Comparison of ENCODE assay signal across 11 cellular contexts in genomic region chr1:63821650-63822049, GRCh38. TPM values are rescaled to one million over a fixed set of nuclear protein-coding genes. Genes with fewer than 3 reads are reported as not detected.
DNase-seq lines count a peak whose midpoint lies in the region; ATAC-seq and TF ChIP-seq lines count a peak whose summit lies in the region.
"Had no signal": no experiment of that assay in that cellular context is flagged by ENCODE, and none has a peak within 500 bp of the region (broad histone marks: within the 10 kb centered on the region; RNA-seq: fewer than 3 reads in every experiment).

No MANE protein-coding gene starts in this region.

- no peak overlapping the region for H3K4me3 ChIP-seq in psoas muscle
- H3K4me3 ChIP-seq in brain microvascular endothelial cell (ENCODE audit: low read depth, low read length) = no peak overlapping the region

- ATAC-seq in psoas muscle = peak in 3 of 4 donors; percentile 28 to 73 (median 59)

- intact Hi-C loops in psoas muscle (cut with DNase I) = no loop called here

- peak; percentile 28 for DNase-seq in EL
- DNase-seq in NCI-H82 treated with DMSO at 0.1 percent for 48 hours (lab: John Stamatoyannopoulos, UW; ENCODE audit: unreplicated experiment) = peak; percentile 27
- peak; percentile 21 for DNase-seq in fibroblast of gingiva (ENCODE audit: low read depth)
- DNase-seq in psoas muscle = no peak
- DNase-seq in RKO (ENCODE audit: low spot score) = no peak
- DNase-seq in SKM-1 (lab: John Stamatoyannopoulos, UW; ENCODE audit: unreplicated experiment) = no peak
- DNase-seq in SKM-1 treated with dmso at 0.1 percent for 144 hours (lab: John Stamatoyannopoulos, UW; ENCODE audit: unreplicated experiment) = no peak
- no peak for DNase-seq in brain microvascular endothelial cell
- DNase-seq: hypothalamus had no signal

- no peak overlapping the region for H3K27ac ChIP-seq in psoas muscle
- H3K27ac ChIP-seq in brain microvascular endothelial cell = no peak overlapping the region
- H3K27ac ChIP-seq: VCaP had no signal

- H3K36me3 ChIP-seq in psoas muscle (ENCODE audit: insufficient read depth in 1 of 2, low read depth in 1 of 2) (no peaks in the 10 kb centered on the region), brain microvascular endothelial cell (replicated peaks) (no peaks in the 10 kb centered on the region)

- H3K9me3 ChIP-seq in psoas muscle = no peaks in the 10 kb centered on the region

- no peak for TF ChIP-seq CTCF in psoas muscle (IDR thresholded peaks at IDR 0.05)
- no peak for TF ChIP-seq CTCF in brain microvascular endothelial cell (IDR thresholded peaks at IDR 0.05; ENCODE audit: low read depth, low read length, missing control alignments)

- H3K4me1 ChIP-seq in psoas muscle = peaks cover 19% of the 10 kb centered on the region

- WGBS in psoas muscle, 3 donors = 24 to 38% (median 27%) methylated on average over 4 of the region's 4 CpGs

- in situ Hi-C loops in brain microvascular endothelial cell (cut with HindIII; ENCODE audit: low pct_ligation_motif_present, low sequenced_read_pairs) = no loop called here

- no peaks in the 10 kb centered on the region for H3K27me3 ChIP-seq in psoas muscle (ENCODE audit: insufficient read depth in 3 of 3, low read length in 2 of 3)
- no peaks in the 10 kb centered on the region for H3K27me3 ChIP-seq in brain microvascular endothelial cell (replicated peaks)

RNA-seq across cellular contexts. Expression of gene ROR1, which starts 47.8 kb away (rescaled TPM):
- 1 to 10 TPM; 1.2 to 2.8 (median 2.0) TPM for total RNA-seq in psoas muscle
- polyA plus RNA-seq in psoas muscle = under 1 TPM; 0.13 to 0.69 (median 0.44) TPM
- total RNA-seq: activated T-helper 1 cell treated with anti-CD3 and anti-CD28 coated beads, Interleukin-12 subunit alpha, Interleukin-12 subunit beta, Interleukin-2, Interleukin-4 antibody, amounts not matched to agents 30 ng/mL and 10 ng/mL and 1 ng/mL, durations not matched to agents 14 hours and 24 hours and 36 hours had no signal

Comparison
In these comparisons a context has a peak if more than half of its experiments do, and no peak if none do; other contexts are left out.
1. DNase-seq: peak in EL (single experiment), NCI-H82 treated with DMSO at 0.1 percent for 48 hours (single experiment) and fibroblast of gingiva (single experiment); none in psoas muscle (0 of 2), RKO (single experiment), SKM-1 (single experiment), SKM-1 treated with dmso at 0.1 percent for 144 hours (single experiment) and brain microvascular endothelial cell (single experiment).